In the genomic region with DNA sequence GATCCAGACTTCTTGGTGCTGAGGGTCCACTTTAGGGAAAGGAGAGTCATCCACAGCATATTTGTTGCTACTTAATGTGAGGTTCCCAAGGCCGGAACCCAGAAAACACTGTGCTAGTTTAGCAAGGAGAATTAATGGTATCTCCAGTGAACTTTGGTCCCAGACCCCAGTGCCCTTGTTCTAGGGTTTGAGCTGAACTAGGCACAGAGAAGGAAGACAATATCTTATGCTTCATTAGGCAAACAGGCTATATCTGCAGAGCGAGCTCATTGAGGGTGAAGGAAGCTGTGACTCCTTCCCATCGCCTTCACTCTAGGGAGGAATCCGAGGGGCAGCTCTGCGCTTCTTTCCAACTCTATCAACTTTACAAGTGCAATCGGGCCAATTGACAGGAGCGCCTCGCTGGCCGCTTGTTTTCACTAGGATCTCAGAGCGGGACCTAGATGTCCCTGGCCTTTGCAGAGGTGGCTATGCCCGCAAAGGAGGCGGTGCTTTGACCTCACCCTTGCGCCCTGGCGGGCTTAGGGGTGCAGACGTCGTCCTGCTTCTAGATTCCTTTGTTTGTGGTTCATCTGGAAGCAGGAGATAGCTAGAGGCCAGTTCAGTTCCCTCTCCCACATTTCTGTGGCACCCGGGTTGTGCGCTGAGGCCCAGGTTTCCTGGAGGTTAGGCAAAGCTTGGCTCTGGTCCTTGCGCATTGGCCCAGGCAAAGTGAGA, we compare ENCODE assay signal across 8 cellular contexts. TPM values are rescaled to one million over a fixed set of nuclear protein-coding genes. Genes with fewer than 3 reads are reported as not detected.
DNase-seq lines count a peak whose midpoint lies in the region; ATAC-seq, FAIRE-seq and TF ChIP-seq lines count a peak whose summit lies in the region.

No MANE protein-coding gene starts in this region.

- H3K79me2 ChIP-seq in PC-3 (ENCODE audit: low read length) (no peaks in the 10 kb centered on the region), neural cell (replicated peaks; ENCODE audit: insufficient read depth, low read length) (peaks cover 50% of the 10 kb centered on the region)

- POLR2A ChIA-PET in PC-3 (lab: Charles Lee; ENCODE audit: unreplicated experiment) = no interaction called here

- CTCF ChIA-PET in PC-3 (lab: Charles Lee) = no interaction called here

- H3K9me3 ChIP-seq in PC-3 (ENCODE audit: low read length) (no peaks in the 10 kb centered on the region), neural cell (ENCODE audit: low read length) (no peaks in the 10 kb centered on the region)

- H3K27ac ChIP-seq in PC-3 (ENCODE audit: low read length) = no peak overlapping the region
- H3K27ac ChIP-seq in neural cell (ENCODE audit: low read length) = no peak overlapping the region

- H3K4me1 ChIP-seq in PC-3 (ENCODE audit: insufficient read depth, low read length) = peaks cover 5% of the 10 kb centered on the region; the same call in 1 of the 2 replicates

- intact Hi-C loops in PC-3 (cut with micrococcal nuclease) = loop anchor here (5.0 kb wide), 3 partner anchors 50 to 185 kb away; no protein-coding TSS in a partner anchor

- H3K9me2 ChIP-seq in PC-3 (replicated peaks; ENCODE audit: low read length) = no peaks in the 10 kb centered on the region
- no peaks in the 10 kb centered on the region for H3K9me2 ChIP-seq in neural cell (ENCODE audit: insufficient read depth, low read length)

- H2AFZ ChIP-seq in PC-3 (ENCODE audit: low read length) (no peak overlapping the region), neural cell (ENCODE audit: low read depth, low read length) (no peak overlapping the region)

- TF ChIP-seq CTCF in PC-3 (conservative IDR thresholded peaks at IDR 0.05; ENCODE audit: low read depth, low read length) (no peak), epithelial cell of proximal tubule (conservative IDR thresholded peaks at IDR 0.05; ENCODE audit: low read depth, low read length) (no peak), neural cell (IDR thresholded peaks at IDR 0.05; ENCODE audit: poor library complexity, severe bottlenecking) (no peak)

- TSS peak; percentile 26 for BruUV-seq in PC-3 (replicated peaks; lab: Mats Ljungman, UMichigan)

- DNase-seq in GM19239 (ENCODE audit: insufficient read length, low spot score) (no peak), PC-3 (no peak), epithelial cell of proximal tubule (ENCODE audit: low read depth) (no peak), COLO668 (lab: John Stamatoyannopoulos, UW; ENCODE audit: unreplicated experiment) (no peak)

- no peaks in the 10 kb centered on the region for H3F3A ChIP-seq in PC-3 (ENCODE audit: low read length, unreplicated experiment)
- H3F3A ChIP-seq in neural cell (ENCODE audit: insufficient read depth, low read length, poor library complexity, severe bottlenecking) = no peaks in the 10 kb centered on the region

- TF ChIP-seq EP300 in neural cell (conservative IDR thresholded peaks at IDR 0.05; ENCODE audit: poor library complexity, severe bottlenecking) = no peak

- no peaks in the 10 kb centered on the region for H3K27me3 ChIP-seq in PC-3 (ENCODE audit: low read length)
- H3K27me3 ChIP-seq in neural cell (ENCODE audit: insufficient read depth, low read depth, low read length) = no peaks in the 10 kb centered on the region

- peak overlapping the region; percentile 100 for H3K4me2 ChIP-seq in PC-3 (ENCODE audit: low read length)
- peak overlapping the region; percentile 78 for H3K4me2 ChIP-seq in neural cell (ENCODE audit: low read length)

- H3K36me3 ChIP-seq in PC-3 (ENCODE audit: low read depth, low read length) = no peaks in the 10 kb centered on the region
- no peaks in the 10 kb centered on the region for H3K36me3 ChIP-seq in neural cell (ENCODE audit: insufficient read depth, low read length)

- no peak for TF ChIP-seq RAD21 in neural cell (conservative IDR thresholded peaks at IDR 0.05)

- H3K4me3 ChIP-seq in PC-3 (ENCODE audit: low read length) (peak overlapping the region; percentile 88), epithelial cell of proximal tubule (ENCODE audit: low read depth, low read length) (peak overlapping the region; percentile 83), neural cell (ENCODE audit: low read length) (peak overlapping the region; percentile 93)

- no peak for ATAC-seq in PC-3
- ATAC-seq in GM18868 (IDR thresholded peaks at IDR 0.05; ENCODE audit: unreplicated experiment) = no peak
- no peak for ATAC-seq in GM18873 (IDR thresholded peaks at IDR 0.05; ENCODE audit: low FRiP score, unreplicated experiment)
- no peak for ATAC-seq in HG02840 (IDR thresholded peaks at IDR 0.05; ENCODE audit: low FRiP score, unreplicated experiment)

- no peak overlapping the region for H3K9ac ChIP-seq in PC-3 (ENCODE audit: low read length)
- H3K9ac ChIP-seq in neural cell (ENCODE audit: low read length) = peak overlapping the region; percentile 85

- H4K20me1 ChIP-seq in PC-3 (ENCODE audit: low read length) (no peaks in the 10 kb centered on the region), neural cell (ENCODE audit: insufficient read depth) (no peaks in the 10 kb centered on the region)

- peak; percentile 51 for FAIRE-seq in GM19239 (lab: Jason Lieb, UNC)

TF ChIP-seq in neural cell, 6 proteins besides CTCF, POLR2A, EP300 and RAD21:
- TF ChIP-seq SMC3 (conservative IDR thresholded peaks at IDR 0.05; ENCODE audit: poor library complexity) (peak; percentile 21), POLR2AphosphoS5 (IDR thresholded peaks at IDR 0.05) (no peak), MXI1 (conservative IDR thresholded peaks at IDR 0.05; ENCODE audit: poor library complexity, severe bottlenecking) (no peak), TAF1 (IDR thresholded peaks at IDR 0.05; ENCODE audit: low read depth) (no peak), EZH2 (IDR thresholded peaks at IDR 0.05; ENCODE audit: borderline replicate concordance, insufficient read depth, low read length, poor library complexity, severe bottlenecking) (no peak)
- TF ChIP-seq, protein P1, sequence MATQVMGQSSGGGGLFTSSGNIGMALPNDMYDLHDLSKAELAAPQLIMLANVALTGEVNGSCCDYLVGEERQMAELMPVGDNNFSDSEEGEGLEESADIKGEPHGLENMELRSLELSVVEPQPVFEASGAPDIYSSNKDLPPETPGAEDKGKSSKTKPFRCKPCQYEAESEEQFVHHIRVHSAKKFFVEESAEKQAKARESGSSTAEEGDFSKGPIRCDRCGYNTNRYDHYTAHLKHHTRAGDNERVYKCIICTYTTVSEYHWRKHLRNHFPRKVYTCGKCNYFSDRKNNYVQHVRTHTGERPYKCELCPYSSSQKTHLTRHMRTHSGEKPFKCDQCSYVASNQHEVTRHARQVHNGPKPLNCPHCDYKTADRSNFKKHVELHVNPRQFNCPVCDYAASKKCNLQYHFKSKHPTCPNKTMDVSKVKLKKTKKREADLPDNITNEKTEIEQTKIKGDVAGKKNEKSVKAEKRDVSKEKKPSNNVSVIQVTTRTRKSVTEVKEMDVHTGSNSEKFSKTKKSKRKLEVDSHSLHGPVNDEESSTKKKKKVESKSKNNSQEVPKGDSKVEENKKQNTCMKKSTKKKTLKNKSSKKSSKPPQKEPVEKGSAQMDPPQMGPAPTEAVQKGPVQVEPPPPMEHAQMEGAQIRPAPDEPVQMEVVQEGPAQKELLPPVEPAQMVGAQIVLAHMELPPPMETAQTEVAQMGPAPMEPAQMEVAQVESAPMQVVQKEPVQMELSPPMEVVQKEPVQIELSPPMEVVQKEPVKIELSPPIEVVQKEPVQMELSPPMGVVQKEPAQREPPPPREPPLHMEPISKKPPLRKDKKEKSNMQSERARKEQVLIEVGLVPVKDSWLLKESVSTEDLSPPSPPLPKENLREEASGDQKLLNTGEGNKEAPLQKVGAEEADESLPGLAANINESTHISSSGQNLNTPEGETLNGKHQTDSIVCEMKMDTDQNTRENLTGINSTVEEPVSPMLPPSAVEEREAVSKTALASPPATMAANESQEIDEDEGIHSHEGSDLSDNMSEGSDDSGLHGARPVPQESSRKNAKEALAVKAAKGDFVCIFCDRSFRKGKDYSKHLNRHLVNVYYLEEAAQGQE (IDR thresholded peaks at IDR 0.05; ENCODE audit: borderline replicate concordance) = peak; percentile 17
TF ChIP-seq in neural cell: peak in this region for 2.

RNA-seq across cellular contexts. Expression of gene PPM1L, which starts 1.0 kb away (rescaled TPM):
- total RNA-seq in PC-3 (2014; rRNA removed) (2.4 and 7.0 TPM in 2 replicates), epithelial cell of proximal tubule (2.4 and 3.2 TPM in 2 replicates)
- 24.9 and 28.3 TPM in 2 replicates for polyA plus RNA-seq in neural cell
- polyA minus RNA-seq in neural cell = 118 and 120 TPM in 2 replicates
